ENCODE assay signal across 16 cellular contexts in the genomic region with DNA sequence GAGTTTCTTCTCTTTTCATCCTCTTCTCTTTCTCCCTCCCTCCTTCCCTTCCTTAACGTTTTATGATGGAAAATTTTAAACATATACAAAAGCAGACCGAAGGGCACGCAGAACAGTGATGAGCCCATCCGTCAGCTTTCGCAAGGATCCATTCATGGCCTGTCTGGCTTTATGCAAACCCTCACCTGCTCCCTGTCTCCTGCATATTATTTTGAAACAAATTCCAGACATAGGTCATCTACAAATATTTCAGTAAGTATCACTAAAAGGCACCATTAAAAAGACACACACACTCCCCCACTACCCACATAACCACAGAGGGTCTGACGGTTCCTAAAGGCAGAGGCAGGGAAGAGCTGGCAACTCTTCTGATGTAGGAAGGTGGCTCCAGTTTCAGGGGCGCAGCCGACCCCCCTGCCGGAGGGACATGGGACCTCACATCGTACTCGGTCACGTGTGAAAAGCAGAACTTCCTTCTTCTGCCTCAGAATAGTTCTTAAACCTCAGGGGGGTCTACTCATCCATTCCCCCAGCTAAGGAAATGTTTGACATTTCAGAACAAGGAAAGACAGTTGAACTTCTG.
DNase-seq lines count a peak whose midpoint lies in the region; ATAC-seq and TF ChIP-seq lines count a peak whose summit lies in the region.
"Had no signal": no experiment of that assay in that cellular context is flagged by ENCODE, and none has a peak within 500 bp of the region (broad histone marks: within the 10 kb centered on the region; RNA-seq: fewer than 3 reads in every experiment).

No MANE protein-coding gene starts in this region.

- no peak overlapping the region for H4K91ac ChIP-seq in IMR-90 (ENCODE audit: insufficient read depth, low read depth, low read length)

- no TSS peak for BruUV-seq in IMR-90 (replicated peaks; lab: Mats Ljungman, UMichigan)

- no peak for TF ChIP-seq POLR2A in IMR-90 (IDR thresholded peaks at IDR 0.05; ENCODE audit: low read depth, low read length)

- H3K9me3 ChIP-seq in IMR-90 (ENCODE audit: control insufficient read depth, insufficient read depth, low read length), result no peaks in the 10 kb centered on the region
- no peaks in the 10 kb centered on the region for H3K9me3 ChIP-seq in SJCRH30 (replicated peaks)
- H3K9me3 ChIP-seq in mucosa of descending colon, result no peaks in the 10 kb centered on the region
- H3K9me3 ChIP-seq: MG63 had no signal

- H4K20me1 ChIP-seq in IMR-90 (ENCODE audit: insufficient read depth, low read length), result no peaks in the 10 kb centered on the region

- H3K9ac ChIP-seq in IMR-90 (ENCODE audit: low read depth, low read length), result no peak overlapping the region

- DNase-seq in CD1c-positive myeloid dendritic cell (ENCODE audit: extremely low spot score) (peak; percentile 34), IMR-90 (no peak), SJCRH30 (peak in 1 of 2 experiments; percentile 50), mucosa of descending colon (no peak), EL (no peak), SHP77 (lab: John Stamatoyannopoulos, UW) (no peak)
- DNase-seq: activated CD4-positive, alpha-beta T cell treated with anti-CD3 and anti-CD28 coated beads, Interleukin-2, amount 10 ng/mL, durations not matched to agents 24 days and 14 days; activated T-cell treated with anti-CD3 and anti-CD28 coated beads, Interleukin-2, amount 50 U/mL, for 1 hour; central memory CD4-positive, alpha-beta T cell; GOT3; left ventricle myocardium superior; NCI-H2107 had no signal

- H2AFZ ChIP-seq in IMR-90 (replicated peaks; ENCODE audit: low read length, poor library complexity), result no peak overlapping the region

- peak overlapping the region; percentile 57; the same call in 1 of the 2 replicates for H2BK20ac ChIP-seq in IMR-90 (ENCODE audit: low read depth, low read length)

- no peaks in the 10 kb centered on the region for H3K36me3 ChIP-seq in IMR-90 (ENCODE audit: control insufficient read depth, insufficient read depth, low read length)
- H3K36me3 ChIP-seq in SJCRH30, result no peaks in the 10 kb centered on the region
- H3K36me3 ChIP-seq in mucosa of descending colon (ENCODE audit: low read depth), result no peaks in the 10 kb centered on the region
- H3K36me3 ChIP-seq: MG63 had no signal

- H3K27me3 ChIP-seq in IMR-90 (ENCODE audit: control insufficient read depth, insufficient read depth, low read length) (no peaks in the 10 kb centered on the region), SJCRH30 (no peaks in the 10 kb centered on the region)
- H3K27me3 ChIP-seq: MG63 had no signal

- H3K4me3 ChIP-seq in IMR-90 (ENCODE audit: insufficient read depth, low read depth, low read length) (no peak overlapping the region), SJCRH30 (no peak overlapping the region), mucosa of descending colon (no peak overlapping the region)
- H3K4me3 ChIP-seq: MG63 had no signal

- POLR2A ChIA-PET in IMR-90 (lab: Charles Lee; ENCODE audit: unreplicated experiment), result no interaction called here

- no peak overlapping the region for H3K56ac ChIP-seq in IMR-90 (ENCODE audit: extremely low read depth, insufficient read depth, low read length)

- H3K9me1 ChIP-seq in IMR-90 (ENCODE audit: insufficient read depth, low read length), result peaks cover 6% of the 10 kb centered on the region

- no peak overlapping the region for H2AK9ac ChIP-seq in IMR-90 (replicated peaks; ENCODE audit: low read depth, low read length, poor library complexity)

- in situ Hi-C loops in IMR-90 (cut with MboI; ENCODE audit: low sequenced_read_pairs), result no loop called here

- H3K23ac ChIP-seq in IMR-90 (ENCODE audit: low read depth, low read length), result no peak overlapping the region

- H3K4me1 ChIP-seq in IMR-90 (ENCODE audit: control insufficient read depth, insufficient read depth, low read length) (peaks cover 15% of the 10 kb centered on the region), SJCRH30 (peaks cover 24% of the 10 kb centered on the region), mucosa of descending colon (ENCODE audit: low read depth) (peaks cover 10% of the 10 kb centered on the region)

- no peak for TF ChIP-seq CTCF in IMR-90 (conservative IDR thresholded peaks at IDR 0.05; ENCODE audit: low read depth, low read length)
- TF ChIP-seq CTCF in mucosa of descending colon (IDR thresholded peaks at IDR 0.05), result no peak

- H3K79me1 ChIP-seq in IMR-90 (ENCODE audit: low read depth in 1 of 2, low read length in 2 of 2), result no peaks in the 10 kb centered on the region

- no peak for TF ChIP-seq RAD21 in IMR-90 (IDR thresholded peaks at IDR 0.05; ENCODE audit: low read length)

- peak overlapping the region; percentile 30; the same call in 1 of the 2 replicates for H4K5ac ChIP-seq in IMR-90 (ENCODE audit: low read depth, low read length)

- peak overlapping the region; percentile 81 for H3K18ac ChIP-seq in IMR-90 (ENCODE audit: low read depth, low read length)

- WGBS in IMR-90 (ENCODE audit: extremely low coverage in 2 of 2, insufficient read length in 1 of 2), 2 experiments, result 76% methylated on average over 3 of the region's 12 CpGs; no CpG with 5 or more reads in 1 of the 2 experiments

- H2BK15ac ChIP-seq in IMR-90 (ENCODE audit: low read depth, low read length), result peak overlapping the region; percentile 51; the same call in 1 of the 3 replicates

- H4K8ac ChIP-seq in IMR-90 (ENCODE audit: low read depth in 2 of 2, low read length in 2 of 2), result no peak overlapping the region; a peak in 2 of 4 replicates

- CTCF ChIA-PET in IMR-90 (lab: Yijun Ruan, JAX), result no interaction called here

- ATAC-seq in IMR-90 (ENCODE audit: low read depth), result peak; percentile 16
- ATAC-seq in mucosa of descending colon, result peak; percentile 5
- no peak for ATAC-seq in HG03342 (IDR thresholded peaks at IDR 0.05; ENCODE audit: unreplicated experiment)
- no peak for ATAC-seq in HG03520 (IDR thresholded peaks at IDR 0.05; ENCODE audit: unreplicated experiment)
- ATAC-seq: left ventricle myocardium superior, Right ventricle myocardium inferior had no signal

- peak overlapping the region; percentile 45; the same call in 1 of the 2 replicates for H3K14ac ChIP-seq in IMR-90 (replicated peaks; ENCODE audit: low read depth, low read length)

- H3K4ac ChIP-seq in IMR-90 (ENCODE audit: low read depth, low read length), result peak overlapping the region; percentile 58; the same call in 1 of the 2 replicates

- intact Hi-C loops in IMR-90 (cut with micrococcal nuclease) (no loop called here), mucosa of descending colon (cut with DNase I, micrococcal nuclease) (no loop called here)

- H2BK120ac ChIP-seq in IMR-90 (ENCODE audit: low read depth, low read length), result peak overlapping the region; percentile 63; the same call in 1 of the 2 replicates

- dilution Hi-C loops in IMR-90 (cut with HindIII; ENCODE audit: low sequenced_read_pairs, unreplicated experiment), result no loop called here

- peak overlapping the region; percentile 51 for H2AK5ac ChIP-seq in IMR-90 (ENCODE audit: low read depth, low read length)

- peak overlapping the region; percentile 25 for H3K4me2 ChIP-seq in IMR-90 (ENCODE audit: low read depth, low read length)

- H3K27ac ChIP-seq in IMR-90 (ENCODE audit: insufficient read depth, low read length) (peak overlapping the region; percentile 67; the same call in 1 of the 2 replicates), SJCRH30 (peak overlapping the region; percentile 8; the same call in 1 of the 2 replicates)

- peak overlapping the region; percentile 0 for H2BK5ac ChIP-seq in IMR-90 (ENCODE audit: low read depth, low read length, poor library complexity, severe bottlenecking)

TF ChIP-seq in IMR-90, 13 proteins besides CTCF, POLR2A, EP300 and RAD21:
- TF ChIP-seq RFX5 (IDR thresholded peaks at IDR 0.05; ENCODE audit: low read depth, low read length) (no peak), MAFK (IDR thresholded peaks at IDR 0.05; ENCODE audit: low read depth, low read length) (no peak), MXI1 (IDR thresholded peaks at IDR 0.05; ENCODE audit: borderline replicate concordance, low read depth, low read length) (no peak), CEBPB (IDR thresholded peaks at IDR 0.05; ENCODE audit: low read depth, low read length) (no peak), RCOR1 (IDR thresholded peaks at IDR 0.05; ENCODE audit: insufficient replicate concordance, low read length) (no peak), SMC3 (IDR thresholded peaks at IDR 0.05; ENCODE audit: low read depth, low read length) (no peak), NFE2L2 (IDR thresholded peaks at IDR 0.05; ENCODE audit: low read depth, low read length) (no peak), MAZ (IDR thresholded peaks at IDR 0.05; ENCODE audit: borderline replicate concordance, low read depth, low read length) (no peak), FOS (IDR thresholded peaks at IDR 0.05; ENCODE audit: low read depth, low read length) (no peak)
- TF ChIP-seq, protein P1, sequence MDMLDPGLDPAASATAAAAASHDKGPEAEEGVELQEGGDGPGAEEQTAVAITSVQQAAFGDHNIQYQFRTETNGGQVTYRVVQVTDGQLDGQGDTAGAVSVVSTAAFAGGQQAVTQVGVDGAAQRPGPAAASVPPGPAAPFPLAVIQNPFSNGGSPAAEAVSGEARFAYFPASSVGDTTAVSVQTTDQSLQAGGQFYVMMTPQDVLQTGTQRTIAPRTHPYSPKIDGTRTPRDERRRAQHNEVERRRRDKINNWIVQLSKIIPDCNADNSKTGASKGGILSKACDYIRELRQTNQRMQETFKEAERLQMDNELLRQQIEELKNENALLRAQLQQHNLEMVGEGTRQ (IDR thresholded peaks at IDR 0.05; ENCODE audit: low read depth, low read length), result no peak
- TF ChIP-seq, protein P2, sequence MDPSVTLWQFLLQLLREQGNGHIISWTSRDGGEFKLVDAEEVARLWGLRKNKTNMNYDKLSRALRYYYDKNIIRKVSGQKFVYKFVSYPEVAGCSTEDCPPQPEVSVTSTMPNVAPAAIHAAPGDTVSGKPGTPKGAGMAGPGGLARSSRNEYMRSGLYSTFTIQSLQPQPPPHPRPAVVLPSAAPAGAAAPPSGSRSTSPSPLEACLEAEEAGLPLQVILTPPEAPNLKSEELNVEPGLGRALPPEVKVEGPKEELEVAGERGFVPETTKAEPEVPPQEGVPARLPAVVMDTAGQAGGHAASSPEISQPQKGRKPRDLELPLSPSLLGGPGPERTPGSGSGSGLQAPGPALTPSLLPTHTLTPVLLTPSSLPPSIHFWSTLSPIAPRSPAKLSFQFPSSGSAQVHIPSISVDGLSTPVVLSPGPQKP (IDR thresholded peaks at IDR 0.05; ENCODE audit: borderline replicate concordance, low read depth, low read length), result no peak

Comparison
In these comparisons a context has a peak if more than half of its experiments do, and no peak if none do; other contexts are left out.
1. ATAC-seq: peak in IMR-90 (single experiment) and mucosa of descending colon (single experiment); none in HG03342 (single experiment) and HG03520 (single experiment).